ENCODE assay signal across 33 cellular contexts in the genomic region with DNA sequence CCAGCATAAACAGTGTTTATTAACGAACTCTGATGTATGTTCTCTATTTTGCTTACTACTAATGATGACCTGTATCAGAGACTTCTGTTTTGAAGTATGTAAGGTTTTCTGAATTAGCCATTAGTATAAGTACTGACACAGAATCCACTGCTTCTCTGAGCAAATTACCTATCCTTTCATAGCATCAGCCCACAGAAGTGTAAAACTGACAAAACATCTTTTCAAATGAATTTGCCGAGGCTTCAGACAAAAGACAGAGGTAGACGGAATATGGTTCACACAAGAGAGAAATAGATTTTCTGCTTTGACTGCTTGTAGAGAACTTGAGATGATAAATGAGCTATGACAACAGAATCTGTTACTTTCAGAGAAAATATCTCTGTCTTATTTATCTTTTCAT.
"Had no signal": no experiment of that assay in that cellular context is flagged by ENCODE, and none has a peak within 500 bp of the region (broad histone marks: within the 10 kb centered on the region; RNA-seq: fewer than 3 reads in every experiment).

No MANE protein-coding gene starts in this region.

- H3K27ac ChIP-seq: KMS-11 had no signal

- H3K36me3 ChIP-seq: MG63 had no signal

- H3K9ac ChIP-seq: KMS-11 had no signal

- H3K4me3 ChIP-seq: MG63 had no signal

- DNase-seq: Karpas-422, Kasumi-1, KG1, MG63, MM.1S, NCI-H1048, NCI-H1092, NCI-H1092 treated with DMSO at 0.1 percent for 48 hours, NCI-H1105 treated with DMSO at 0.1 percent for 48 hours, NCI-H1417, NCI-H1417 treated with DMSO at 0.1 percent for 48 hours, NCI-H1436, NCI-H1436 treated with DMSO at 0.1 percent for 48 hours, NCI-H146, NCI-H1694, NCI-H1694 treated with DMSO at 0.1 percent for 48 hours, NCI-H187, NCI-H187 treated with DMSO at 0.1 percent for 48 hours, NCI-H1930, NCI-H2029, NCI-H2029 treated with DMSO at 0.1 percent for 48 hours, NCI-H2081, NCI-H2081 treated with DMSO at 0.1 percent for 48 hours, NCI-H2107, NCI-H2171, NCI-H2171 treated with DMSO at 0.1 percent for 48 hours, NCI-H2227 treated with DMSO at 0.1 percent for 48 hours, NCI-H226, NCI-H345, NCI-H446, NCI-H446 treated with DMSO at 0.1 percent for 48 hours, NCI-H510A had no signal

- H3K4me2 ChIP-seq: KMS-11 had no signal

- H3K27me3 ChIP-seq: MG63 had no signal

- H3K9me3 ChIP-seq: MG63 had no signal
